6 cellular contexts compared by ENCODE assay signal in genomic region chr2:227839340-227840129, GRCh38. TPM values are rescaled to one million over a fixed set of nuclear protein-coding genes. Genes with fewer than 3 reads are reported as not detected.
"Had no signal": no experiment of that assay in that cellular context is flagged by ENCODE, and none has a peak within 500 bp of the region (broad histone marks: within the 10 kb centered on the region; RNA-seq: fewer than 3 reads in every experiment).

No MANE protein-coding gene starts in this region.

RNA-seq across cellular contexts. Expression of gene CCL20, which starts 25.9 kb away (rescaled TPM):
- total RNA-seq: ascending aorta, skeletal muscle tissue had no signal

RNA-seq across cellular contexts. Expression of gene DAW1, which starts 31.9 kb away (rescaled TPM):
- total RNA-seq: activated naive CD4-positive, alpha-beta T cell treated with anti-CD3 and anti-CD28 coated beads, Interleukin-2, amount 50 U/mL, for 72 hours; ascending aorta; gastrocnemius medialis; liver; mononuclear cell; skeletal muscle tissue had no signal
- polyA plus RNA-seq: liver had no signal
